ENCODE assay signal across 9 cellular contexts in the genomic region with DNA sequence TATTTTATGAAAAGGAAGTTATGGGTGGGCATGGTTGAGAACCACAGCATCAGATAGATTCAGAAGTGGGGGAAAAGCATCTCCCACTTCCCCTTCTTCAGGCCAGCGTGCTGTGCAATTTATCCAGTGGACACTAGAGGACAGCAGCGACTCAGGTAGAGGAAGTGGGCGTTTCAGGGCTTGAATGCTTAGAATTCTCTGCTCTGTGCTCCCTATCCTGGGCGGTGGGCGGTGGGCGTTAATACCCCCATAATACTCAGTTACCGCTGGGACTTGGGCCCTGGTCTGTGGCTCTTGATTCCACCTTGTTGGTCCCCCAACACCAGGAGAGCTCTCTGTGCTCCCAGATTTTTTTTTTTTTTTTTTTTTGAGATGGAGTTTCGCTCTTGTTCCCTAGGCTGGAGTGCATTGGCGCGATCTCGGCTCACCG. TPM values are rescaled to one million over a fixed set of nuclear protein-coding genes. Genes with fewer than 3 reads are reported as not detected.
DNase-seq lines count a peak whose midpoint lies in the region; ATAC-seq and TF ChIP-seq lines count a peak whose summit lies in the region.
"Had no signal": no experiment of that assay in that cellular context is flagged by ENCODE, and none has a peak within 500 bp of the region (broad histone marks: within the 10 kb centered on the region; RNA-seq: fewer than 3 reads in every experiment).

No MANE protein-coding gene starts in this region.

- H3K36me3 Mint-ChIP-seq in activated CD8-positive, alpha-beta T cell treated with anti-CD3 and anti-CD28 coated beads for 36 hours (ENCODE audit: low read depth), result no peaks in the 10 kb centered on the region
- H3K36me3 Mint-ChIP-seq in neural crest cell (ENCODE audit: low read depth), result no peaks in the 10 kb centered on the region

- POLR2A ChIA-PET in activated CD8-positive, alpha-beta T cell treated with anti-CD3 and anti-CD28 coated beads for 36 hours (lab: Charles Lee), result no interaction called here

- CTCF ChIA-PET in activated CD8-positive, alpha-beta T cell treated with anti-CD3 and anti-CD28 coated beads for 36 hours (lab: Charles Lee), result interaction anchor here (0.6 to 1.9 kb wide), 9 partner anchors 11 to 202 kb away, joined by 3 to 8 read pairs (median 5); partner anchors contain the start of gene RDM1

- WGBS in urinary bladder, result 29% methylated on average over 12 of the region's 12 CpGs

- no peak overlapping the region for H3K27ac Mint-ChIP-seq in activated CD8-positive, alpha-beta T cell treated with anti-CD3 and anti-CD28 coated beads for 36 hours
- H3K27ac Mint-ChIP-seq in neural crest cell (ENCODE audit: unreplicated experiment), result no peak overlapping the region

- DNase-seq in AG10803 (ENCODE audit: low read depth) (peak; percentile 21), NCI-H69 (lab: John Stamatoyannopoulos, UW) (peak; percentile 77), epithelial cell of proximal tubule (ENCODE audit: low read depth) (no peak), neural crest cell (ENCODE audit: low read depth, low spot score) (peak; percentile 57)
- peak; percentile 76 for DNase-seq in activated CD8-positive, alpha-beta T cell treated with anti-CD3 and anti-CD28 coated beads for 36 hours

- H3K4me3 ChIP-seq in AG10803 (ENCODE audit: low read length), result no peak overlapping the region
- H3K4me3 ChIP-seq in epithelial cell of proximal tubule (ENCODE audit: low read depth, low read length), result peak overlapping the region; percentile 41
- peak overlapping the region; percentile 29 for H3K4me3 ChIP-seq in urinary bladder (ENCODE audit: low read depth, low read length)

- peak; percentile 44 for ATAC-seq in GM21423 (IDR thresholded peaks at IDR 0.05; ENCODE audit: unreplicated experiment)
- peak; percentile 95 for ATAC-seq in activated CD8-positive, alpha-beta T cell treated with anti-CD3 and anti-CD28 coated beads for 36 hours
- ATAC-seq in GM21390 (IDR thresholded peaks at IDR 0.05; ENCODE audit: unreplicated experiment), result no peak

- no peak overlapping the region for H3K4me3 Mint-ChIP-seq in activated CD8-positive, alpha-beta T cell treated with anti-CD3 and anti-CD28 coated beads for 36 hours
- no peak overlapping the region for H3K4me3 Mint-ChIP-seq in neural crest cell

- intact Hi-C loops in activated CD8-positive, alpha-beta T cell treated with anti-CD3 and anti-CD28 coated beads for 36 hours (cut with micrococcal nuclease), result no loop called here

- no peaks in the 10 kb centered on the region for H3K4me1 ChIP-seq in urinary bladder (ENCODE audit: insufficient read depth)

- H3K27me3 Mint-ChIP-seq in activated CD8-positive, alpha-beta T cell treated with anti-CD3 and anti-CD28 coated beads for 36 hours, result no peaks in the 10 kb centered on the region
- no peaks in the 10 kb centered on the region for H3K27me3 Mint-ChIP-seq in neural crest cell (ENCODE audit: low read depth)

- TF ChIP-seq CTCF in AG10803 (conservative IDR thresholded peaks at IDR 0.05; ENCODE audit: low read length), result peak; percentile 77
- TF ChIP-seq CTCF in activated CD8-positive, alpha-beta T cell treated with anti-CD3 and anti-CD28 coated beads for 36 hours (IDR thresholded peaks at IDR 0.05), result peak; percentile 85
- TF ChIP-seq CTCF in epithelial cell of proximal tubule (conservative IDR thresholded peaks at IDR 0.05; ENCODE audit: low read depth, low read length), result peak; percentile 83
- TF ChIP-seq CTCF in neural crest cell (conservative IDR thresholded peaks at IDR 0.05), result peak; percentile 80

- H3K9me3 Mint-ChIP-seq in activated CD8-positive, alpha-beta T cell treated with anti-CD3 and anti-CD28 coated beads for 36 hours, result no peaks in the 10 kb centered on the region
- H3K9me3 Mint-ChIP-seq in neural crest cell, result no peaks in the 10 kb centered on the region

- H3K4me1 Mint-ChIP-seq in activated CD8-positive, alpha-beta T cell treated with anti-CD3 and anti-CD28 coated beads for 36 hours (ENCODE audit: low read depth), result peaks cover 7% of the 10 kb centered on the region
- no peaks in the 10 kb centered on the region for H3K4me1 Mint-ChIP-seq in neural crest cell

- H3K27ac ChIP-seq in urinary bladder (ENCODE audit: low read depth), result no peak overlapping the region

- H3K36me3 ChIP-seq in urinary bladder (ENCODE audit: insufficient read depth), result no peaks in the 10 kb centered on the region

RNA-seq across cellular contexts. Expression of gene LYZL6, which starts 3.7 kb away (rescaled TPM):
- total RNA-seq in activated CD8-positive, alpha-beta T cell treated with anti-CD3 and anti-CD28 coated beads for 36 hours, result not detected
- total RNA-seq in epithelial cell of proximal tubule (not detected in 2 replicates), neural crest cell (not detected in 2 replicates), urinary bladder (not detected)
- polyA plus RNA-seq in urinary bladder, result not detected
- total RNA-seq: mononuclear cell had no signal

RNA-seq across cellular contexts. Expression of gene RDM1, which starts 16.6 kb away (rescaled TPM):
- 10 to 100 TPM; 12.6 to 16.0 TPM for total RNA-seq in activated CD8-positive, alpha-beta T cell treated with anti-CD3 and anti-CD28 coated beads for 36 hours
- total RNA-seq in epithelial cell of proximal tubule (2.8 and 4.0 TPM in 2 replicates), neural crest cell (5.0 and 5.7 TPM in 2 replicates), urinary bladder (1.2 TPM)
- polyA plus RNA-seq in urinary bladder, result 0.14 TPM
- total RNA-seq: mononuclear cell had no signal

RNA-seq across cellular contexts. Expression of gene CCL16, which starts 34.1 kb away (rescaled TPM):
- not detected for total RNA-seq in activated CD8-positive, alpha-beta T cell treated with anti-CD3 and anti-CD28 coated beads for 36 hours
- total RNA-seq in epithelial cell of proximal tubule, result not detected in 2 replicates
- not detected in 2 replicates for total RNA-seq in neural crest cell
- total RNA-seq in urinary bladder, result 0.21 TPM
- 0.29 TPM for polyA plus RNA-seq in urinary bladder
- total RNA-seq: mononuclear cell had no signal

RNA-seq across cellular contexts. Expression of gene CCL14, which starts 39.4 kb away (rescaled TPM):
- total RNA-seq in activated CD8-positive, alpha-beta T cell treated with anti-CD3 and anti-CD28 coated beads for 36 hours, result not detected
- total RNA-seq in epithelial cell of proximal tubule (not detected in 2 replicates), neural crest cell (not detected in 2 replicates), urinary bladder (3.3 TPM)
- polyA plus RNA-seq in urinary bladder, result 184 TPM
- total RNA-seq: mononuclear cell had no signal

RNA-seq across cellular contexts. Expression of gene CCL15, which starts 54.2 kb away (rescaled TPM):
- not detected for total RNA-seq in activated CD8-positive, alpha-beta T cell treated with anti-CD3 and anti-CD28 coated beads for 36 hours
- not detected in 2 replicates for total RNA-seq in epithelial cell of proximal tubule
- not detected in 2 replicates for total RNA-seq in neural crest cell
- 6.2 TPM for total RNA-seq in urinary bladder
- polyA plus RNA-seq in urinary bladder, result 1.3 TPM
- total RNA-seq: mononuclear cell had no signal
